8 cellular contexts compared by ENCODE assay signal in genomic region chr16:14309906-14310305, GRCh38.
A peak's percentile ranks its signal among the peaks of the same experiment; 100 is the strongest.
DNase-seq lines count a peak whose midpoint lies in the region; ATAC-seq and TF ChIP-seq lines count a peak whose summit lies in the region.

No MANE protein-coding gene starts in this region.

- H3K18ac ChIP-seq in neuronal stem cell (ENCODE audit: low read length), result no peak overlapping the region

- no peak overlapping the region for H3K23ac ChIP-seq in neuronal stem cell (ENCODE audit: low read depth, low read length, poor library complexity)

- TF ChIP-seq CTCF in Calu3 (IDR thresholded peaks at IDR 0.05; ENCODE audit: unreplicated experiment) (no peak), MCF 10A (IDR thresholded peaks at IDR 0.05; ENCODE audit: unreplicated experiment) (no peak)

- POLR2A ChIA-PET in MCF 10A (lab: Yijun Ruan, JAX), result interaction anchor here (0.6 to 1.4 kb wide), 6 partner anchors 9 to 217 kb away, joined by 3 to 8 read pairs (median 3); no protein-coding TSS in a partner anchor

- peak overlapping the region; percentile 61 for H2AK5ac ChIP-seq in neuronal stem cell (ENCODE audit: low read depth, low read length)

- peaks cover 92% of the 10 kb centered on the region for H3K4me1 ChIP-seq in Karpas-422 (ENCODE audit: low read length)
- H3K4me1 ChIP-seq in neuronal stem cell (ENCODE audit: control insufficient read depth in 2 of 2, insufficient read depth in 1 of 2, low read depth in 1 of 2, low read length in 2 of 2), result peaks cover 19 to 30% of the 10 kb centered on the region in 2 donors

- H3K4me1 Mint-ChIP-seq in Calu3 (ENCODE audit: low read depth, unreplicated experiment) (peaks cover 28% of the 10 kb centered on the region), MCF 10A (ENCODE audit: insufficient read depth, unreplicated experiment) (peaks cover 59% of the 10 kb centered on the region)

- no peaks in the 10 kb centered on the region for H3K27me3 ChIP-seq in Karpas-422 (ENCODE audit: low read length)
- no peaks in the 10 kb centered on the region for H3K27me3 ChIP-seq in neuronal stem cell (ENCODE audit: control insufficient read depth in 3 of 3, insufficient read depth in 3 of 3, low read depth in 1 of 3, low read length in 3 of 3)

- H3K14ac ChIP-seq in neuronal stem cell (ENCODE audit: low read length), result no peak overlapping the region

- H2BK5ac ChIP-seq in neuronal stem cell (ENCODE audit: low read length), result no peak overlapping the region

- H3K9ac ChIP-seq in Karpas-422 (ENCODE audit: low read length), result peak overlapping the region; percentile 96
- H3K9ac ChIP-seq in neuronal stem cell (ENCODE audit: low read depth, low read length, poor library complexity), result no peak overlapping the region

- H3K27ac Mint-ChIP-seq in Calu3 (ENCODE audit: unreplicated experiment) (peak overlapping the region; percentile 35), MCF 10A (ENCODE audit: low read depth, unreplicated experiment) (peak overlapping the region; percentile 94)

- H3K9me2 ChIP-seq in Karpas-422 (replicated peaks; ENCODE audit: insufficient read depth, low read length), result no peaks in the 10 kb centered on the region

- H4K8ac ChIP-seq in neuronal stem cell (ENCODE audit: low read depth, low read length), result no peak overlapping the region

- peaks cover 7% of the 10 kb centered on the region for H3K36me3 Mint-ChIP-seq in Calu3 (ENCODE audit: insufficient read depth, unreplicated experiment)
- peaks cover 28% of the 10 kb centered on the region for H3K36me3 Mint-ChIP-seq in MCF 10A (ENCODE audit: insufficient read depth, unreplicated experiment)

- H3K79me1 ChIP-seq in neuronal stem cell (ENCODE audit: low read depth, low read length), result no peaks in the 10 kb centered on the region

- no peaks in the 10 kb centered on the region for H3K36me3 ChIP-seq in Karpas-422 (ENCODE audit: insufficient read depth, low read length)
- no peaks in the 10 kb centered on the region for H3K36me3 ChIP-seq in neuronal stem cell (replicated peaks in 1 of 2; ENCODE audit: control insufficient read depth in 2 of 2, insufficient read depth in 2 of 2, low read length in 2 of 2)

- H2BK15ac ChIP-seq in neuronal stem cell (ENCODE audit: low read length), result no peak overlapping the region

- H2AFZ ChIP-seq in Karpas-422 (ENCODE audit: low read length) (no peak overlapping the region), neuronal stem cell (ENCODE audit: low read length) (no peak overlapping the region)

- H2BK12ac ChIP-seq in neuronal stem cell (ENCODE audit: low read length), result no peak overlapping the region

- ATAC-seq in HG03460 (IDR thresholded peaks at IDR 0.05; ENCODE audit: unreplicated experiment), result no peak

- no TSS peak for BruUV-seq in Calu3 (replicated peaks; lab: Mats Ljungman, UMichigan)
- BruUV-seq in MCF 10A (replicated peaks; lab: Mats Ljungman, UMichigan), result no TSS peak

- peak overlapping the region; percentile 26 for H3K4ac ChIP-seq in neuronal stem cell (ENCODE audit: low read length)

- H3K4me2 ChIP-seq in Karpas-422 (ENCODE audit: low read depth, low read length, poor library complexity, severe bottlenecking) (peak overlapping the region; percentile 74), neuronal stem cell (ENCODE audit: insufficient read depth, low read length, poor library complexity, severe bottlenecking) (no peak overlapping the region)

- H3K9me3 Mint-ChIP-seq in Calu3 (ENCODE audit: low read depth, unreplicated experiment) (no peaks in the 10 kb centered on the region), MCF 10A (ENCODE audit: unreplicated experiment) (no peaks in the 10 kb centered on the region)

- peaks cover 92% of the 10 kb centered on the region for H3K79me2 ChIP-seq in Karpas-422 (ENCODE audit: low read length)

- H3K27me3 Mint-ChIP-seq in Calu3 (ENCODE audit: unreplicated experiment) (no peaks in the 10 kb centered on the region), MCF 10A (ENCODE audit: insufficient read depth, unreplicated experiment) (no peaks in the 10 kb centered on the region)

- peaks cover 3% of the 10 kb centered on the region; the same call in 1 of the 2 replicates for H4K20me1 ChIP-seq in Karpas-422 (ENCODE audit: insufficient read depth, low read depth, low read length)

- intact Hi-C loops in Calu3 (cut with micrococcal nuclease; ENCODE audit: unreplicated experiment), result loop anchor here (10.0 kb wide), 1 partner anchor 55 kb away; no protein-coding TSS in a partner anchor
- intact Hi-C loops in MCF 10A (cut with micrococcal nuclease), result no loop called here

- DNase-seq in Calu3 (no peak), Karpas-422 (peak; percentile 79), MCF 10A (ENCODE audit: unreplicated experiment) (peak; percentile 71), neuronal stem cell (ENCODE audit: low spot score) (no peak), MV-4-11 (lab: John Stamatoyannopoulos, UW) (no peak), NCI-H1930 (lab: John Stamatoyannopoulos, UW) (no peak), dermis blood vessel endothelial cell (no peak)

- H3K4me3 Mint-ChIP-seq in Calu3 (ENCODE audit: low read depth, unreplicated experiment) (no peak overlapping the region), MCF 10A (ENCODE audit: unreplicated experiment) (peak overlapping the region; percentile 58)

- CTCF ChIA-PET in Calu3 (lab: Charles Lee) (interaction anchor here (1.1 kb wide), 1 partner anchor 177 kb away, joined by 3 read pairs; no protein-coding TSS in a partner anchor), MCF 10A (lab: Yijun Ruan, JAX) (interaction anchor here (0.6 to 2.3 kb wide), 6 partner anchors 60 to 220 kb away, joined by 3 to 10 read pairs (median 4); no protein-coding TSS in a partner anchor)

- H2BK120ac ChIP-seq in neuronal stem cell (ENCODE audit: low read depth, low read length), result no peak overlapping the region

- H3K9me3 ChIP-seq in Karpas-422 (ENCODE audit: low read length) (no peaks in the 10 kb centered on the region), neuronal stem cell (replicated peaks in 1 of 2; ENCODE audit: control insufficient read depth in 2 of 2, insufficient read depth in 1 of 2, low read depth in 1 of 2, low read length in 2 of 2) (no peaks in the 10 kb centered on the region)

- H3K27ac ChIP-seq in Karpas-422 (ENCODE audit: low read length) (peak overlapping the region; percentile 93), neuronal stem cell (replicated peaks; ENCODE audit: low read length) (no peak overlapping the region)

- peak overlapping the region; percentile 96 for H3K4me3 ChIP-seq in Karpas-422 (ENCODE audit: low read length)
- no peak overlapping the region for H3K4me3 ChIP-seq in neuronal stem cell (ENCODE audit: low read length in 2 of 2)

- H4K91ac ChIP-seq in neuronal stem cell (ENCODE audit: low read depth, low read length, poor library complexity), result no peak overlapping the region

- no CpG with 5 or more reads among the region's 10 CpGs for WGBS in neuronal stem cell (ENCODE audit: extremely low coverage in 2 of 2, insufficient read length in 2 of 2, insufficient replicate concordance in 1 of 2), 2 donors

Comparison
In these comparisons a context has a peak if more than half of its experiments do, and no peak if none do; other contexts are left out.
1. DNase-seq: peak in Karpas-422 (single experiment) and MCF 10A (single experiment); none in Calu3 (single experiment), neuronal stem cell (single experiment), MV-4-11 (single experiment), NCI-H1930 (0 of 2) and dermis blood vessel endothelial cell (single experiment).